ENCODE assay signal across 8 cellular contexts in genomic region chr21:33642896-33643657, GRCh38. TPM values are rescaled to one million over a fixed set of nuclear protein-coding genes. Genes with fewer than 3 reads are reported as not detected.
DNase-seq lines count a peak whose midpoint lies in the region; ATAC-seq and TF ChIP-seq lines count a peak whose summit lies in the region.

No MANE protein-coding gene starts in this region.

- H3K27ac ChIP-seq in DOHH2 (ENCODE audit: low read depth, low read length), result no peak overlapping the region
- peak overlapping the region; percentile 69 to 83 for H3K27ac ChIP-seq in esophagus (ENCODE audit: low read depth in 2 of 2, low read length in 1 of 2)
- peak overlapping the region; percentile 94 to 97 for H3K27ac ChIP-seq in mucosa of rectum (ENCODE audit: low read depth in 2 of 2, low read length in 2 of 2)
- peak overlapping the region; percentile 85 to 94 (median 91) for H3K27ac ChIP-seq in upper lobe of left lung

- no peaks in the 10 kb centered on the region for H4K20me1 ChIP-seq in DOHH2 (ENCODE audit: control insufficient read depth, insufficient read depth, low read depth, low read length)

- TF ChIP-seq CTCF in DOHH2 (IDR thresholded peaks at IDR 0.05; ENCODE audit: low read depth, low read length, poor library complexity, severe bottlenecking) (no peak), upper lobe of left lung (IDR thresholded peaks at IDR 0.05) (no peak)

- DNase-seq in Jurkat, Clone E6-1 (ENCODE audit: low read depth, low spot score), result no peak
- DNase-seq in activated CD8-positive, alpha-beta memory T cell treated with anti-CD3 and anti-CD28 coated beads, Interleukin-2, amount 50 U/mL, for 4 hours, result peak; percentile 27
- DNase-seq in upper lobe of left lung (peak; percentile 28 to 92), mesenteric fat pad (ENCODE audit: low spot score) (no peak)

- H3K9me3 ChIP-seq in DOHH2 (ENCODE audit: control insufficient read depth, insufficient read depth, low read length) (no peaks in the 10 kb centered on the region), esophagus (ENCODE audit: control insufficient read depth in 2 of 2, insufficient read depth in 1 of 2, low read depth in 1 of 2, low read length in 1 of 2) (no peaks in the 10 kb centered on the region), mucosa of rectum (ENCODE audit: control insufficient read depth in 2 of 2, low read length in 2 of 2) (no peaks in the 10 kb centered on the region), upper lobe of left lung (no peaks in the 10 kb centered on the region)

- H3K9ac ChIP-seq in mucosa of rectum (ENCODE audit: low read depth in 1 of 2, low read length in 2 of 2), result peak overlapping the region; percentile 68 to 83

- peak overlapping the region; percentile 96 for H3K4me2 ChIP-seq in DOHH2 (ENCODE audit: low read length)

- 1% methylated on average over 55 to 78 of the region's 78 CpGs for WGBS in esophagus, 2 donors
- WGBS in upper lobe of left lung, 2 donors, result 0 to 2% methylated on average over 15 to 45 of the region's 78 CpGs

- H3K36me3 ChIP-seq in DOHH2 (ENCODE audit: control insufficient read depth, low read length) (no peaks in the 10 kb centered on the region), esophagus (ENCODE audit: control insufficient read depth in 2 of 2, insufficient read depth in 2 of 2, low read length in 1 of 2) (no peaks in the 10 kb centered on the region), mucosa of rectum (ENCODE audit: control insufficient read depth in 2 of 2, insufficient read depth in 2 of 2, low read length in 2 of 2) (peaks cover 0 to 2% of the 10 kb centered on the region in 2 donors), upper lobe of left lung (no peaks in the 10 kb centered on the region)

- H3K4me3 ChIP-seq in DOHH2 (ENCODE audit: low read length) (peak overlapping the region; percentile 73), esophagus (ENCODE audit: low read depth in 1 of 2, low read length in 2 of 2) (peak overlapping the region; percentile 69 to 88), mucosa of rectum (ENCODE audit: low read length in 2 of 2) (peak overlapping the region; percentile 99), upper lobe of left lung (peak overlapping the region; percentile 67 to 99 (median 96))
- peak overlapping the region; percentile 92 for H3K4me3 ChIP-seq in Jurkat, Clone E6-1 (ENCODE audit: low read length)

- H3K4me1 ChIP-seq in DOHH2 (ENCODE audit: control insufficient read depth, low read length), result peaks cover 15% of the 10 kb centered on the region
- H3K4me1 ChIP-seq in esophagus (ENCODE audit: control insufficient read depth in 2 of 2, insufficient read depth in 2 of 2, low read length in 1 of 2), result peaks cover 0 to 2% of the 10 kb centered on the region in 2 donors
- H3K4me1 ChIP-seq in mucosa of rectum (ENCODE audit: control insufficient read depth in 2 of 2, insufficient read depth in 2 of 2, low read length in 2 of 2), result peaks cover 13 to 16% of the 10 kb centered on the region in 2 donors
- H3K4me1 ChIP-seq in upper lobe of left lung, result peaks cover 12 to 39% (median 27%) of the 10 kb centered on the region in 4 donors

- TF ChIP-seq POLR2A in upper lobe of left lung (IDR thresholded peaks at IDR 0.05), result no peak

- peaks cover 4% of the 10 kb centered on the region; the same call in 1 of the 2 replicates for H3F3A ChIP-seq in DOHH2 (ENCODE audit: control insufficient read depth, insufficient read depth)

- peaks cover 5% of the 10 kb centered on the region for H3K27me3 ChIP-seq in DOHH2 (ENCODE audit: control insufficient read depth, low read length)
- H3K27me3 ChIP-seq in esophagus (ENCODE audit: control insufficient read depth in 1 of 2, insufficient read depth in 2 of 2, low read length in 2 of 2), result no peaks in the 10 kb centered on the region
- no peaks in the 10 kb centered on the region for H3K27me3 ChIP-seq in mucosa of rectum (ENCODE audit: control insufficient read depth in 2 of 2, insufficient read depth in 2 of 2, low read length in 2 of 2)
- H3K27me3 ChIP-seq in upper lobe of left lung, result no peaks in the 10 kb centered on the region

- no peaks in the 10 kb centered on the region for H3K9me2 ChIP-seq in DOHH2 (replicated peaks; ENCODE audit: control insufficient read depth, low read length)

- ATAC-seq in upper lobe of left lung (ENCODE audit: low FRiP score in 2 of 2) (no peak), GM18867 (IDR thresholded peaks at IDR 0.05; ENCODE audit: unreplicated experiment) (no peak)

- TF ChIP-seq EP300 in upper lobe of left lung (IDR thresholded peaks at IDR 0.05), result no peak

- H3K79me2 ChIP-seq in DOHH2 (ENCODE audit: control insufficient read depth, low read length), result peaks cover 71% of the 10 kb centered on the region

RNA-seq across cellular contexts. Expression of gene ITSN1, which starts 0.8 kb away (rescaled TPM):
- polyA plus RNA-seq in Jurkat, Clone E6-1 (2012; ENCODE audit: insufficient read depth, insufficient read length), result 17.8 TPM
- 1 to 10 TPM; 6.6 to 8.9 TPM for polyA plus RNA-seq in esophagus
- total RNA-seq in upper lobe of left lung (100 to 1,000 TPM in 1 of 6 donors, 10 to 100 TPM in 5; 19.3 to 103 (median 38.7) TPM), mesenteric fat pad (268 TPM)

RNA-seq across cellular contexts. Expression of gene CRYZL1, which starts 1.5 kb away (rescaled TPM):
- 47.6 TPM for polyA plus RNA-seq in Jurkat, Clone E6-1 (2012; ENCODE audit: insufficient read depth, insufficient read length)
- polyA plus RNA-seq in esophagus, result 10 to 100 TPM; 15.0 to 15.5 TPM
- total RNA-seq in upper lobe of left lung (10 to 100 TPM; 20.2 to 80.7 (median 31.7) TPM), mesenteric fat pad (35.9 TPM)

RNA-seq across cellular contexts. Expression of gene DONSON, which starts 54.6 kb away (rescaled TPM):
- 48.3 TPM for polyA plus RNA-seq in Jurkat, Clone E6-1 (2012; ENCODE audit: insufficient read depth, insufficient read length)
- polyA plus RNA-seq in esophagus, result 10 to 100 TPM; 10.6 to 17.4 TPM
- total RNA-seq in upper lobe of left lung, result 10 to 100 TPM in 2 of 6 donors, 1 to 10 TPM in 4; 4.3 to 19.2 (median 6.3) TPM
- total RNA-seq in mesenteric fat pad, result 5.7 TPM

Comparison
In these comparisons a context has a peak if more than half of its experiments do, and no peak if none do; other contexts are left out.
1. DNase-seq: peak in activated CD8-positive, alpha-beta memory T cell treated with anti-CD3 and anti-CD28 coated beads, Interleukin-2, amount 50 U/mL, for 4 hours (single experiment) and upper lobe of left lung (2 of 2); none in Jurkat, Clone E6-1 (single experiment) and mesenteric fat pad (single experiment).
2. Peak in every context shown above with its lines, with median percentiles within 50 percentile points of each other: H3K4me3 ChIP-seq.